24 cellular contexts compared by ENCODE assay signal in the genomic region with DNA sequence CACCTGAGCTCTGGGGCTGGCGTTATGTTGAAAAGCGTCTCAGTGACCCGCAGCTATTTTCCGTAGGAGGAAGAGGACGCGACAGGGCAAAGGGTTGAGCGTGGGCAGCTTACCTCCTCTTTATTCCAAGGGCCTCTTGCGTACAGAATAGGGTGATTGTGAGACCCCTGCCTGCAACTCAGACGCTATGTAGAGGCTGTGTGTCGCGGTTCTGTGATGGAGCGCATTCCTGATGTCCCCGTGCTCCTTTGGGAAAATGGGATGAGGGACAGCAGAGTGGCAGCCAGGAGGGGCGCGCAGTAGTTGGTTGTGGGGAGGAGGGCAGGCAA. TPM values are rescaled to one million over a fixed set of nuclear protein-coding genes. Genes with fewer than 3 reads are reported as not detected.
DNase-seq lines count a peak whose midpoint lies in the region; ATAC-seq and TF ChIP-seq lines count a peak whose summit lies in the region.
"Had no signal": no experiment of that assay in that cellular context is flagged by ENCODE, and none has a peak within 500 bp of the region (broad histone marks: within the 10 kb centered on the region; RNA-seq: fewer than 3 reads in every experiment).

No MANE protein-coding gene starts in this region.

- peaks cover 22% of the 10 kb centered on the region for H3K4me1 ChIP-seq in mesenchymal stem cell (ENCODE audit: control insufficient read depth, insufficient read depth, low read depth, low read length)
- H3K4me1 ChIP-seq: BLaER1 treated with 17β-estradiol and CSF1 and Interleukin-3, amounts not matched to agents 10 nM and 100 nM; colonic mucosa had no signal

- H3K36me3 ChIP-seq in brain microvascular endothelial cell (replicated peaks): no peaks in the 10 kb centered on the region
- no peaks in the 10 kb centered on the region for H3K36me3 ChIP-seq in mesenchymal stem cell (ENCODE audit: control insufficient read depth in 1 of 2, insufficient read depth in 2 of 2, low read depth in 1 of 2, low read length in 2 of 2)
- H3K36me3 ChIP-seq: BLaER1 treated with 17β-estradiol and CSF1 and Interleukin-3, amounts not matched to agents 10 nM and 100 nM; colonic mucosa; tibial artery had no signal

- peak overlapping the region; percentile 46 for H3K4me2 ChIP-seq in mesenchymal stem cell (ENCODE audit: low read length, poor library complexity, severe bottlenecking)
- H3K4me2 ChIP-seq: BLaER1 treated with 17β-estradiol and CSF1 and Interleukin-3, amounts not matched to agents 10 nM and 100 nM had no signal

- H2BK12ac ChIP-seq in mesenchymal stem cell (ENCODE audit: low read length in 2 of 2): no peak overlapping the region

- H3K27me3 ChIP-seq in brain microvascular endothelial cell (replicated peaks) (no peaks in the 10 kb centered on the region), mesenchymal stem cell (ENCODE audit: control insufficient read depth in 1 of 2, insufficient read depth in 1 of 2, low read length in 2 of 2) (peaks cover 30 to 52% of the 10 kb centered on the region in 2 experiments)
- H3K27me3 ChIP-seq: BLaER1 treated with 17β-estradiol and CSF1 and Interleukin-3, amounts not matched to agents 10 nM and 100 nM had no signal

- H3K36me3 Mint-ChIP-seq in activated T-cell treated with anti-CD3 and anti-CD28 coated beads, Interleukin-2, amount 50 U/mL, for 72 hours (ENCODE audit: insufficient read depth in 2 of 2): peaks cover 1 to 5% of the 10 kb centered on the region in 2 donors
- H3K36me3 Mint-ChIP-seq: stimulated activated memory B cell treated with anti-CD40 and anti-IgM and Interleukin-4, amounts not matched to agents 10 μg/mL and 1 μg/mL and 100 μg/mL, for 72 hours had no signal

- H3K27me3 Mint-ChIP-seq in activated T-cell treated with anti-CD3 and anti-CD28 coated beads, Interleukin-2, amount 50 U/mL, for 72 hours (ENCODE audit: low read depth): peaks cover 14% of the 10 kb centered on the region

- H3K18ac ChIP-seq in mesenchymal stem cell (ENCODE audit: low read depth in 1 of 2, low read length in 2 of 2): no peak overlapping the region

- H3K4me1 Mint-ChIP-seq in activated T-cell treated with anti-CD3 and anti-CD28 coated beads, Interleukin-2, amount 50 U/mL, for 72 hours (ENCODE audit: low read depth): peaks cover 5% of the 10 kb centered on the region
- H3K4me1 Mint-ChIP-seq: naive thymus-derived CD8-positive, alpha-beta T cell; stimulated activated memory B cell treated with anti-CD40 and anti-IgM and Interleukin-4, amounts not matched to agents 10 μg/mL and 1 μg/mL and 100 μg/mL, for 72 hours had no signal

- H3K27ac Mint-ChIP-seq in activated T-cell treated with anti-CD3 and anti-CD28 coated beads, Interleukin-2, amount 50 U/mL, for 72 hours: no peak overlapping the region
- H3K27ac Mint-ChIP-seq: activated CD4-positive, alpha-beta memory T cell treated with anti-CD3 and anti-CD28 coated beads for 36 hours; activated naive CD4-positive, alpha-beta T cell treated with anti-CD3 and anti-CD28 coated beads for 36 hours; naive thymus-derived CD8-positive, alpha-beta T cell; stimulated activated memory B cell treated with anti-CD40 and anti-IgM and Interleukin-4, amounts not matched to agents 10 μg/mL and 1 μg/mL and 100 μg/mL, for 72 hours had no signal

- no peaks in the 10 kb centered on the region for H3K9me3 ChIP-seq in mesenchymal stem cell (ENCODE audit: control insufficient read depth, low read length)
- H3K9me3 ChIP-seq: colonic mucosa, tibial artery had no signal

- no peak for ATAC-seq in activated T-cell treated with anti-CD3 and anti-CD28 coated beads, Interleukin-2, amount 50 U/mL, for 72 hours (replicated peaks in 1 of 2)
- ATAC-seq in GM19395 (IDR thresholded peaks at IDR 0.05; ENCODE audit: unreplicated experiment): no peak
- ATAC-seq: naive thymus-derived CD8-positive, alpha-beta T cell; stimulated activated memory B cell treated with anti-CD40 and anti-IgM and Interleukin-4, amounts not matched to agents 10 μg/mL and 1 μg/mL and 100 μg/mL, for 72 hours had no signal

- H3K4me3 ChIP-seq in brain microvascular endothelial cell (ENCODE audit: low read depth, low read length): peak overlapping the region; percentile 37
- no peak overlapping the region for H3K4me3 ChIP-seq in mesenchymal stem cell (ENCODE audit: insufficient read depth in 1 of 2, low read depth in 1 of 2, low read length in 2 of 2)
- H3K4me3 ChIP-seq in retinal pigment epithelial cell (ENCODE audit: low read length): peak overlapping the region; percentile 49
- no peak overlapping the region for H3K4me3 ChIP-seq in coronary artery
- H3K4me3 ChIP-seq: BLaER1 treated with 17β-estradiol and CSF1 and Interleukin-3, amounts not matched to agents 10 nM and 100 nM; colonic mucosa had no signal

- H3K9me3 Mint-ChIP-seq in activated T-cell treated with anti-CD3 and anti-CD28 coated beads, Interleukin-2, amount 50 U/mL, for 72 hours: peaks cover 1 to 3% of the 10 kb centered on the region in 2 donors
- H3K9me3 Mint-ChIP-seq: activated naive CD4-positive, alpha-beta T cell treated with anti-CD3 and anti-CD28 coated beads for 36 hours; stimulated activated memory B cell treated with anti-CD40 and anti-IgM and Interleukin-4, amounts not matched to agents 10 μg/mL and 1 μg/mL and 100 μg/mL, for 72 hours had no signal

- no peak overlapping the region for H2AK5ac ChIP-seq in mesenchymal stem cell (ENCODE audit: low read length, severe bottlenecking)

- H3K27ac ChIP-seq in brain microvascular endothelial cell (no peak overlapping the region), mesenchymal stem cell (ENCODE audit: low read length, poor library complexity, severe bottlenecking) (no peak overlapping the region), coronary artery (no peak overlapping the region)
- H3K27ac ChIP-seq: 22Rv1; BLaER1 treated with 17β-estradiol and CSF1 and Interleukin-3, amounts not matched to agents 10 nM and 100 nM; colonic mucosa; epithelial cell of prostate; tibial artery; VCaP had no signal

- WGBS in mesenchymal stem cell: 4% methylated on average over 13 of the region's 15 CpGs

- H3K23ac ChIP-seq in mesenchymal stem cell (ENCODE audit: low read length in 2 of 2): no peak overlapping the region

- no peak overlapping the region for H3K14ac ChIP-seq in mesenchymal stem cell (ENCODE audit: low read length in 2 of 2)

- no peak overlapping the region for H3K9ac ChIP-seq in mesenchymal stem cell (ENCODE audit: low read length)
- H3K9ac ChIP-seq: BLaER1 treated with 17β-estradiol and CSF1 and Interleukin-3, amounts not matched to agents 10 nM and 100 nM had no signal

- no peak overlapping the region for H3K4ac ChIP-seq in mesenchymal stem cell (ENCODE audit: low read depth in 1 of 2, low read length in 2 of 2)

- in situ Hi-C loops in brain microvascular endothelial cell (cut with HindIII; ENCODE audit: low pct_ligation_motif_present, low sequenced_read_pairs): no loop called here

- H3K79me1 ChIP-seq in mesenchymal stem cell (replicated peaks; ENCODE audit: low read length, poor library complexity, severe bottlenecking): no peaks in the 10 kb centered on the region

- DNase-seq in NCI-H1105 treated with DMSO at 0.1 percent for 48 hours (lab: John Stamatoyannopoulos, UW) (peak; percentile 3), NCI-H1105 (lab: John Stamatoyannopoulos, UW) (no peak), brain microvascular endothelial cell (no peak), mesenchymal stem cell (no peak), retinal pigment epithelial cell (ENCODE audit: low read depth) (no peak), coronary artery (ENCODE audit: low spot score) (no peak)
- DNase-seq in activated T-cell treated with anti-CD3 and anti-CD28 coated beads, Interleukin-2, amount 50 U/mL, for 72 hours: no peak
- DNase-seq: activated CD4-positive, alpha-beta memory T cell treated with anti-CD3 and anti-CD28 coated beads for 36 hours; activated naive CD4-positive, alpha-beta T cell treated with anti-CD3 and anti-CD28 coated beads for 36 hours; activated T-cell treated with anti-CD3 and anti-CD28 coated beads, Interleukin-2, amount 50 U/mL, for 1 hour; colonic mucosa; naive thymus-derived CD8-positive, alpha-beta T cell; NCI-H187 treated with DMSO at 0.1 percent for 48 hours; NCI-H446 treated with DMSO at 0.1 percent for 48 hours; stimulated activated CD4-positive, alpha-beta T cell treated with anti-CD3 and anti-CD28 coated beads, Interleukin-15, amount 100 ng/mL, for 24 hours; tibial artery had no signal

- H3K4me3 Mint-ChIP-seq in activated T-cell treated with anti-CD3 and anti-CD28 coated beads, Interleukin-2, amount 50 U/mL, for 72 hours: no peak overlapping the region
- H3K4me3 Mint-ChIP-seq: activated CD4-positive, alpha-beta memory T cell treated with anti-CD3 and anti-CD28 coated beads for 36 hours; activated naive CD4-positive, alpha-beta T cell treated with anti-CD3 and anti-CD28 coated beads for 36 hours; naive thymus-derived CD8-positive, alpha-beta T cell; stimulated activated memory B cell treated with anti-CD40 and anti-IgM and Interleukin-4, amounts not matched to agents 10 μg/mL and 1 μg/mL and 100 μg/mL, for 72 hours had no signal

- no peak overlapping the region for H2BK15ac ChIP-seq in mesenchymal stem cell (ENCODE audit: low read depth, poor library complexity, severe bottlenecking)

- no peak overlapping the region for H2BK5ac ChIP-seq in mesenchymal stem cell (ENCODE audit: low read depth, low read length, poor library complexity, severe bottlenecking)

- no peak overlapping the region for H4K91ac ChIP-seq in mesenchymal stem cell (ENCODE audit: low read length)

- no peak overlapping the region for H2BK120ac ChIP-seq in mesenchymal stem cell (ENCODE audit: low read depth, low read length)

- H2AFZ ChIP-seq in mesenchymal stem cell (ENCODE audit: low read depth, low read length): no peak overlapping the region

- no peak overlapping the region for H4K8ac ChIP-seq in mesenchymal stem cell (ENCODE audit: low read length)

- no peak for TF ChIP-seq CTCF in brain microvascular endothelial cell (IDR thresholded peaks at IDR 0.05; ENCODE audit: low read depth, low read length, missing control alignments)
- no peak for TF ChIP-seq CTCF in retinal pigment epithelial cell (conservative IDR thresholded peaks at IDR 0.05; ENCODE audit: low read depth, low read length)
- TF ChIP-seq CTCF in coronary artery (IDR thresholded peaks at IDR 0.05): no peak

RNA-seq across cellular contexts. Expression of gene CDH8, which starts 0.5 kb away (rescaled TPM):
- 0.61 TPM for polyA plus RNA-seq in mesenchymal stem cell (2013, experiment 1 of 2)
- 0.33 TPM for polyA plus RNA-seq in mesenchymal stem cell (2013, experiment 2 of 2)
- not detected for total RNA-seq in activated T-cell treated with anti-CD3 and anti-CD28 coated beads, Interleukin-2, amount 50 U/mL, for 72 hours
- total RNA-seq: activated CD4-positive, alpha-beta memory T cell treated with anti-CD3 and anti-CD28 coated beads for 36 hours; activated naive CD4-positive, alpha-beta T cell treated with anti-CD3 and anti-CD28 coated beads for 36 hours; G401; T-helper 1 cell treated with Interleukin-12 subunit alpha and Interleukin-12 subunit beta and Interleukin-4 antibody, amounts not matched to agents 30 ng/mL and 1 ng/mL, for 36 hours had no signal
- polyA plus RNA-seq: naive thymus-derived CD8-positive, alpha-beta T cell had no signal

Comparison
In these comparisons a context has a peak if more than half of its experiments do, and no peak if none do; other contexts are left out.
1. H3K4me3 ChIP-seq: peak in brain microvascular endothelial cell (single experiment) and retinal pigment epithelial cell (single experiment); none in mesenchymal stem cell (0 of 2) and coronary artery (single experiment).